Comparison of ENCODE assay signal across 38 cellular contexts in genomic region chrX:117138070-117138469, GRCh38.
"Had no signal": no experiment of that assay in that cellular context is flagged by ENCODE, and none has a peak within 500 bp of the region (broad histone marks: within the 10 kb centered on the region; RNA-seq: fewer than 3 reads in every experiment).

No MANE protein-coding gene starts in this region.

- DNase-seq: activated CD4-positive, alpha-beta memory T cell treated with anti-CD3 and anti-CD28 coated beads for 36 hours; activated CD4-positive, alpha-beta T cell treated with anti-CD3 and anti-CD28 coated beads for 36 hours; activated CD4-positive, alpha-beta T cell treated with anti-CD3 and anti-CD28 coated beads, Interleukin-2, amount 10 ng/mL, durations not matched to agents 24 days and 14 days; activated CD4-positive, CD25-positive, alpha-beta regulatory T cell; activated CD4-positive, CD25-positive, alpha-beta regulatory T cell treated with anti-CD3 and anti-CD28 coated beads, Interleukin-2, amount 50 U/mL, for 72 hours; activated CD8-positive, alpha-beta memory T cell treated with anti-CD3 and anti-CD28 coated beads, Interleukin-2, amount 10 ng/mL, durations not matched to agents 7 days and 5 days; activated CD8-positive, alpha-beta memory T cell treated with anti-CD3 and anti-CD28 coated beads, Interleukin-2, amount 50 U/mL, for 4 hours; activated CD8-positive, alpha-beta T cell treated with anti-CD3 and anti-CD28 coated beads, Interleukin-2, amount 10 ng/mL, durations not matched to agents 7 days and 5 days; activated effector memory CD4-positive, alpha-beta T cell treated with anti-CD3 and anti-CD28 coated beads, Interleukin-2, amount 50 U/mL, for 16 hours; activated naive CD4-positive, alpha-beta T cell treated with anti-CD3 and anti-CD28 coated beads for 36 hours; activated naive CD8-positive, alpha-beta T cell treated with anti-CD3 and anti-CD28 coated beads for 36 hours; activated naive CD8-positive, alpha-beta T cell treated with anti-CD3 and anti-CD28 coated beads, Interleukin-2, amount 50 U/mL, for 24 hours; activated T-cell treated with anti-CD3 and anti-CD28 coated beads, Interleukin-2, amount 50 U/mL, for 1 hour; activated T-cell treated with anti-CD3 and anti-CD28 coated beads, Interleukin-2, amount 50 U/mL, for 48 hours; adrenal gland; amygdala; aorta; central memory CD4-positive, alpha-beta T cell; cerebellar nuclear complex; dorsolateral prefrontal cortex; effector memory CD4-positive, alpha-beta T cell; endodermal cell; foreskin fibroblast; gastrocnemius medialis; glutamatergic neuron; T-helper 1 cell; T-helper 17 cell; T1000 had no signal

- H3K9me3 Mint-ChIP-seq: activated CD4-positive, alpha-beta memory T cell treated with anti-CD3 and anti-CD28 coated beads for 36 hours; activated CD4-positive, alpha-beta T cell treated with anti-CD3 and anti-CD28 coated beads, Interleukin-2, amount 10 ng/mL, durations not matched to agents 24 days and 14 days; activated naive CD4-positive, alpha-beta T cell treated with anti-CD3 and anti-CD28 coated beads for 36 hours; activated naive CD8-positive, alpha-beta T cell treated with anti-CD3 and anti-CD28 coated beads for 36 hours; activated naive CD8-positive, alpha-beta T cell treated with anti-CD3 and anti-CD28 coated beads, Interleukin-2, amount 50 U/mL, for 24 hours; activated T-helper 1 cell treated with anti-CD3 and anti-CD28 coated beads, Interleukin-12 subunit alpha, Interleukin-12 subunit beta, Interleukin-2, Interleukin-4 antibody, amounts not matched to agents 30 ng/mL and 10 ng/mL and 1 ng/mL, durations not matched to agents 14 hours and 24 hours and 36 hours; activated T-helper 2 cell treated with anti-CD3 and anti-CD28 coated beads, Interferon-gamma antibody, Interleukin-2, Interleukin-4, amounts not matched to agents 10 μg/mL and 5 μg/mL and 100 μg/mL, durations not matched to agents 14 hours and 24 hours and 36 hours; brain; dendritic cell treated with granulocyte-macrophage colony-stimulating factor and Interleukin-4, amounts not matched to agents 40 ng/mL and 50 ng/mL, for 4 days; endodermal cell had no signal

- H3K27me3 Mint-ChIP-seq: activated CD4-positive, alpha-beta memory T cell treated with anti-CD3 and anti-CD28 coated beads for 36 hours; activated CD4-positive, alpha-beta T cell treated with anti-CD3 and anti-CD28 coated beads for 36 hours; activated CD4-positive, alpha-beta T cell treated with anti-CD3 and anti-CD28 coated beads, Interleukin-2, amount 10 ng/mL, durations not matched to agents 24 days and 14 days; activated CD8-positive, alpha-beta memory T cell treated with anti-CD3 and anti-CD28 coated beads, Interleukin-2, amount 10 ng/mL, durations not matched to agents 7 days and 5 days; activated naive CD4-positive, alpha-beta T cell treated with anti-CD3 and anti-CD28 coated beads, Interleukin-2, amount 50 U/mL, for 24 hours; activated naive CD8-positive, alpha-beta T cell treated with anti-CD3 and anti-CD28 coated beads for 36 hours; activated naive CD8-positive, alpha-beta T cell treated with anti-CD3 and anti-CD28 coated beads, Interleukin-2, amount 50 U/mL, for 24 hours; brain; dendritic cell treated with granulocyte-macrophage colony-stimulating factor and Interleukin-4, amounts not matched to agents 40 ng/mL and 50 ng/mL, for 4 days; T-helper 17 cell had no signal

- H3K27ac ChIP-seq: adrenal gland, breast epithelium, cardiac muscle cell, coronary artery, dorsolateral prefrontal cortex, gastrocnemius medialis had no signal

- H3K9me3 ChIP-seq: adrenal gland, breast epithelium, gastrocnemius medialis had no signal

- H3K36me3 Mint-ChIP-seq: activated CD4-positive, alpha-beta memory T cell treated with anti-CD3 and anti-CD28 coated beads for 36 hours; activated CD8-positive, alpha-beta memory T cell treated with anti-CD3 and anti-CD28 coated beads, Interleukin-2, amount 10 ng/mL, durations not matched to agents 7 days and 5 days; activated naive CD4-positive, alpha-beta T cell treated with anti-CD3 and anti-CD28 coated beads, Interleukin-2, amount 50 U/mL, for 24 hours; activated naive CD8-positive, alpha-beta T cell treated with anti-CD3 and anti-CD28 coated beads for 36 hours; brain had no signal

- H3K36me3 ChIP-seq: adrenal gland, breast epithelium, cardiac muscle cell, gastrocnemius medialis had no signal

- H3K27ac Mint-ChIP-seq: activated CD4-positive, alpha-beta memory T cell treated with anti-CD3 and anti-CD28 coated beads for 36 hours; activated CD4-positive, alpha-beta T cell treated with anti-CD3 and anti-CD28 coated beads for 36 hours; activated CD4-positive, alpha-beta T cell treated with anti-CD3 and anti-CD28 coated beads, Interleukin-2, amount 10 ng/mL, durations not matched to agents 24 days and 14 days; activated CD8-positive, alpha-beta memory T cell treated with anti-CD3 and anti-CD28 coated beads, Interleukin-2, amount 10 ng/mL, durations not matched to agents 7 days and 5 days; activated CD8-positive, alpha-beta T cell treated with anti-CD3 and anti-CD28 coated beads, Interleukin-2, amount 10 ng/mL, durations not matched to agents 7 days and 5 days; activated naive CD4-positive, alpha-beta T cell treated with anti-CD3 and anti-CD28 coated beads for 36 hours; activated naive CD4-positive, alpha-beta T cell treated with anti-CD3 and anti-CD28 coated beads, Interleukin-2, amount 50 U/mL, for 24 hours; activated naive CD8-positive, alpha-beta T cell treated with anti-CD3 and anti-CD28 coated beads for 36 hours; activated naive CD8-positive, alpha-beta T cell treated with anti-CD3 and anti-CD28 coated beads, Interleukin-2, amount 50 U/mL, for 24 hours; activated T-helper 1 cell treated with anti-CD3 and anti-CD28 coated beads, Interleukin-12 subunit alpha, Interleukin-12 subunit beta, Interleukin-2, Interleukin-4 antibody, amounts not matched to agents 30 ng/mL and 10 ng/mL and 1 ng/mL, durations not matched to agents 14 hours and 24 hours and 36 hours; activated T-helper 2 cell treated with anti-CD3 and anti-CD28 coated beads, Interferon-gamma antibody, Interleukin-2, Interleukin-4, amounts not matched to agents 10 μg/mL and 5 μg/mL and 100 μg/mL, durations not matched to agents 14 hours and 24 hours and 36 hours; brain; dendritic cell treated with granulocyte-macrophage colony-stimulating factor and Interleukin-4, amounts not matched to agents 40 ng/mL and 50 ng/mL, for 4 days; endodermal cell; T-helper 17 cell; T-helper 2 cell treated with Interferon-gamma antibody and Interleukin-4, amounts not matched to agents 5 μg/mL and 100 μg/mL, for 36 hours had no signal

- H3K4me3 ChIP-seq: adrenal gland, breast epithelium, cardiac muscle cell, coronary artery, dorsolateral prefrontal cortex, gastrocnemius medialis had no signal

- H3K4me1 ChIP-seq: adrenal gland, breast epithelium, gastrocnemius medialis had no signal

- H3K4me1 Mint-ChIP-seq: activated CD4-positive, alpha-beta T cell treated with anti-CD3 and anti-CD28 coated beads for 36 hours; activated CD4-positive, alpha-beta T cell treated with anti-CD3 and anti-CD28 coated beads, Interleukin-2, amount 10 ng/mL, durations not matched to agents 24 days and 14 days; activated CD8-positive, alpha-beta memory T cell treated with anti-CD3 and anti-CD28 coated beads, Interleukin-2, amount 10 ng/mL, durations not matched to agents 7 days and 5 days; activated naive CD4-positive, alpha-beta T cell treated with anti-CD3 and anti-CD28 coated beads, Interleukin-2, amount 50 U/mL, for 24 hours; activated naive CD8-positive, alpha-beta T cell treated with anti-CD3 and anti-CD28 coated beads for 36 hours; activated naive CD8-positive, alpha-beta T cell treated with anti-CD3 and anti-CD28 coated beads, Interleukin-2, amount 50 U/mL, for 24 hours; brain; endodermal cell; T-helper 17 cell had no signal

- H3K27me3 ChIP-seq: adrenal gland, breast epithelium, cardiac muscle cell, gastrocnemius medialis had no signal

- ATAC-seq: activated CD4-positive, alpha-beta T cell treated with anti-CD3 and anti-CD28 coated beads for 36 hours; activated CD8-positive, alpha-beta memory T cell treated with anti-CD3 and anti-CD28 coated beads, Interleukin-2, amount 10 ng/mL, durations not matched to agents 7 days and 5 days; activated CD8-positive, alpha-beta T cell treated with anti-CD3 and anti-CD28 coated beads, Interleukin-2, amount 10 ng/mL, durations not matched to agents 7 days and 5 days; activated naive CD8-positive, alpha-beta T cell treated with anti-CD3 and anti-CD28 coated beads, Interleukin-2, amount 50 U/mL, for 24 hours; esophagus mucosa; gastrocnemius medialis; T-helper 17 cell had no signal

- H3K4me3 Mint-ChIP-seq: activated CD4-positive, alpha-beta memory T cell treated with anti-CD3 and anti-CD28 coated beads for 36 hours; activated CD4-positive, alpha-beta T cell treated with anti-CD3 and anti-CD28 coated beads for 36 hours; activated CD4-positive, alpha-beta T cell treated with anti-CD3 and anti-CD28 coated beads, Interleukin-2, amount 10 ng/mL, durations not matched to agents 24 days and 14 days; activated CD8-positive, alpha-beta memory T cell treated with anti-CD3 and anti-CD28 coated beads, Interleukin-2, amount 10 ng/mL, durations not matched to agents 7 days and 5 days; activated CD8-positive, alpha-beta T cell treated with anti-CD3 and anti-CD28 coated beads, Interleukin-2, amount 10 ng/mL, durations not matched to agents 7 days and 5 days; activated naive CD4-positive, alpha-beta T cell treated with anti-CD3 and anti-CD28 coated beads for 36 hours; activated naive CD4-positive, alpha-beta T cell treated with anti-CD3 and anti-CD28 coated beads, Interleukin-2, amount 50 U/mL, for 24 hours; activated naive CD8-positive, alpha-beta T cell treated with anti-CD3 and anti-CD28 coated beads for 36 hours; activated naive CD8-positive, alpha-beta T cell treated with anti-CD3 and anti-CD28 coated beads, Interleukin-2, amount 50 U/mL, for 24 hours; activated T-helper 1 cell treated with anti-CD3 and anti-CD28 coated beads, Interleukin-12 subunit alpha, Interleukin-12 subunit beta, Interleukin-2, Interleukin-4 antibody, amounts not matched to agents 30 ng/mL and 10 ng/mL and 1 ng/mL, durations not matched to agents 14 hours and 24 hours and 36 hours; brain; dendritic cell treated with granulocyte-macrophage colony-stimulating factor and Interleukin-4, amounts not matched to agents 40 ng/mL and 50 ng/mL, for 4 days; endodermal cell; T-helper 17 cell; T-helper 2 cell treated with Interferon-gamma antibody and Interleukin-4, amounts not matched to agents 5 μg/mL and 100 μg/mL, for 36 hours had no signal
